ENCODE assay signal across 15 cellular contexts in the genomic region with DNA sequence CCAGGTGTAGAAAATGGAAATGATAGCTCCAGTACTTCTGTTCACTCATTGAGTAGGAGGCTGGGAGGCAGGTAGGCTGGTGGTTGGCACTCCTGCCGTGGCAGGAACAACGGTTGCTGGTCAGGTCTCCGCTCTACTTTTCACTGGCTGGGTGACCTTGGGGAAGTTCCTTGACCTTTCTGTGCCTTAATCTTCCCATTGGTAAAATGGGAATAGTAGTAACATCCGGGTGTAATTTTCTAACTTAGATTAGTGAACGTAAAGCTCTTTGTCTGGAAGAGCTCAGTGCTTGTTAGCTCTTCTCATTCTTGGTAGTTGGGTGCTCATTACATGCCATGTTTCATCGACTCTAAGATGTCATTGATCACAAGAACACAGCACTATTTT. TPM values are rescaled to one million over a fixed set of nuclear protein-coding genes. Genes with fewer than 3 reads are reported as not detected.
DNase-seq lines count a peak whose midpoint lies in the region; ATAC-seq and TF ChIP-seq lines count a peak whose summit lies in the region.
"Had no signal": no experiment of that assay in that cellular context is flagged by ENCODE, and none has a peak within 500 bp of the region (broad histone marks: within the 10 kb centered on the region; RNA-seq: fewer than 3 reads in every experiment).

No MANE protein-coding gene starts in this region.

- H3K4me3 ChIP-seq in muscle layer of duodenum (ENCODE audit: low read depth in 1 of 2, low read length in 2 of 2) = no peak overlapping the region
- H3K4me3 ChIP-seq in tibial nerve = no peak overlapping the region
- H3K4me3 ChIP-seq: GM12878, PC-9, SK-N-MC had no signal

- no peaks in the 10 kb centered on the region for H3K9me3 Mint-ChIP-seq in activated naive CD4-positive, alpha-beta T cell treated with anti-CD3 and anti-CD28 coated beads, Interleukin-2, amount 50 U/mL, for 72 hours
- H3K9me3 Mint-ChIP-seq in WTC11 = no peaks in the 10 kb centered on the region

- TF ChIP-seq EP300 in tibial nerve (IDR thresholded peaks at IDR 0.05) = no peak

- CTCF ChIA-PET in WTC11 (lab: Charles Lee) = interaction anchor here (0.8 to 1.8 kb wide), 19 partner anchors 9 to 226 kb away, joined by 3 to 12 read pairs (median 4); no protein-coding TSS in a partner anchor

- 79 to 80% methylated on average over 6 of the region's 6 CpGs for WGBS in tibial nerve, 2 donors

- no peak for ATAC-seq in activated naive CD4-positive, alpha-beta T cell treated with anti-CD3 and anti-CD28 coated beads, Interleukin-2, amount 50 U/mL, for 72 hours
- ATAC-seq in WTC11 = no peak

- peak overlapping the region; percentile 31 for H3K27ac ChIP-seq in muscle layer of duodenum (ENCODE audit: low read length)
- H3K27ac ChIP-seq in tibial nerve = no peak overlapping the region
- H3K27ac ChIP-seq: 22Rv1, SK-N-MC had no signal

- POLR2A ChIA-PET in WTC11 (lab: Charles Lee) = no interaction called here

- no peaks in the 10 kb centered on the region for H3K27me3 Mint-ChIP-seq in WTC11 (ENCODE audit: low read depth)
- H3K27me3 Mint-ChIP-seq: B cell had no signal

- no peak for TF ChIP-seq POLR2A in tibial nerve (IDR thresholded peaks at IDR 0.05)

- peaks cover 10 to 12% of the 10 kb centered on the region in 2 donors for H3K4me1 ChIP-seq in muscle layer of duodenum (ENCODE audit: control insufficient read depth in 1 of 2, insufficient read depth in 2 of 2, low read length in 2 of 2)
- peaks cover 0 to 19% (median 10%) of the 10 kb centered on the region in 4 donors for H3K4me1 ChIP-seq in tibial nerve

- TF ChIP-seq CTCF in WTC11 (IDR thresholded peaks at IDR 0.05) (no peak), tibial nerve (IDR thresholded peaks at IDR 0.05) (no peak)

- H3K27me3 ChIP-seq in muscle layer of duodenum (ENCODE audit: low read depth, low read length) (no peaks in the 10 kb centered on the region), tibial nerve (no peaks in the 10 kb centered on the region)

- no peak overlapping the region for H3K4me3 Mint-ChIP-seq in WTC11
- H3K4me3 Mint-ChIP-seq: B cell had no signal

- H3K36me3 ChIP-seq in muscle layer of duodenum (ENCODE audit: control insufficient read depth in 1 of 2, insufficient read depth in 2 of 2, low read length in 2 of 2) (no peaks in the 10 kb centered on the region), tibial nerve (no peaks in the 10 kb centered on the region)

- no peaks in the 10 kb centered on the region for H3K9me3 ChIP-seq in muscle layer of duodenum (ENCODE audit: control insufficient read depth in 1 of 2, low read length in 2 of 2)
- no peaks in the 10 kb centered on the region for H3K9me3 ChIP-seq in tibial nerve

- H3K36me3 Mint-ChIP-seq in activated naive CD4-positive, alpha-beta T cell treated with anti-CD3 and anti-CD28 coated beads, Interleukin-2, amount 50 U/mL, for 72 hours = peaks cover 0 to 4% of the 10 kb centered on the region in 2 donors
- no peaks in the 10 kb centered on the region for H3K36me3 Mint-ChIP-seq in WTC11

- DNase-seq in activated naive CD4-positive, alpha-beta T cell treated with anti-CD3 and anti-CD28 coated beads, Interleukin-2, amount 50 U/mL, for 72 hours (ENCODE audit: low spot score in 2 of 2) = no peak
- no peak for DNase-seq in activated naive CD4-positive, alpha-beta T cell treated with Interleukin-2 at 50 U/mL for 16 hours
- DNase-seq in WTC11 (ENCODE audit: low spot score) = no peak
- no peak for DNase-seq in NCI-H82 treated with DMSO at 0.1 percent for 48 hours (lab: John Stamatoyannopoulos, UW; ENCODE audit: unreplicated experiment)
- no peak for DNase-seq in tibial nerve (ENCODE audit: low spot score in 2 of 2)
- DNase-seq in DMS 273 treated with DMSO at 0.1 percent for 48 hours (lab: John Stamatoyannopoulos, UW) = no peak
- no peak for DNase-seq in NCI-H187 treated with DMSO at 0.1 percent for 48 hours (lab: John Stamatoyannopoulos, UW)
- DNase-seq: NCI-H1092 treated with DMSO at 0.1 percent for 48 hours, NCI-H1694 had no signal

- H3K27ac Mint-ChIP-seq in activated naive CD4-positive, alpha-beta T cell treated with anti-CD3 and anti-CD28 coated beads, Interleukin-2, amount 50 U/mL, for 72 hours = peak overlapping the region; percentile 7 to 75
- H3K27ac Mint-ChIP-seq in WTC11 = peak overlapping the region; percentile 19; the same call in 1 of the 2 replicates
- H3K27ac Mint-ChIP-seq: B cell had no signal

- H3K4me1 Mint-ChIP-seq in WTC11 = peaks cover 6% of the 10 kb centered on the region

TF ChIP-seq in WTC11, 78 proteins besides CTCF, POLR2A, EP300 and RAD21:
- TF ChIP-seq FOXJ3 (CRISPR knock-in tag; IDR thresholded peaks at IDR 0.05; ENCODE audit: borderline replicate concordance) (no peak), IRF2 (CRISPR knock-in tag; IDR thresholded peaks at IDR 0.05; ENCODE audit: borderline replicate concordance, low read depth) (no peak), ZNF263 (CRISPR knock-in tag; IDR thresholded peaks at IDR 0.05; ENCODE audit: low read depth) (no peak), SMAD4 (CRISPR knock-in tag; IDR thresholded peaks at IDR 0.05) (no peak), TEAD1 (CRISPR knock-in tag; IDR thresholded peaks at IDR 0.05) (no peak), ZNF219 (CRISPR knock-in tag; IDR thresholded peaks at IDR 0.05; ENCODE audit: borderline replicate concordance) (no peak), ESRRA (CRISPR knock-in tag; IDR thresholded peaks at IDR 0.05; ENCODE audit: borderline replicate concordance) (no peak), JUN (CRISPR knock-in tag; IDR thresholded peaks at IDR 0.05) (no peak), FOXP1 (CRISPR knock-in tag; IDR thresholded peaks at IDR 0.05; ENCODE audit: borderline replicate concordance) (no peak), NR3C1 (CRISPR knock-in tag; conservative IDR thresholded peaks at IDR 0.05; ENCODE audit: low read depth) (no peak)
- TF ChIP-seq, protein P1, sequence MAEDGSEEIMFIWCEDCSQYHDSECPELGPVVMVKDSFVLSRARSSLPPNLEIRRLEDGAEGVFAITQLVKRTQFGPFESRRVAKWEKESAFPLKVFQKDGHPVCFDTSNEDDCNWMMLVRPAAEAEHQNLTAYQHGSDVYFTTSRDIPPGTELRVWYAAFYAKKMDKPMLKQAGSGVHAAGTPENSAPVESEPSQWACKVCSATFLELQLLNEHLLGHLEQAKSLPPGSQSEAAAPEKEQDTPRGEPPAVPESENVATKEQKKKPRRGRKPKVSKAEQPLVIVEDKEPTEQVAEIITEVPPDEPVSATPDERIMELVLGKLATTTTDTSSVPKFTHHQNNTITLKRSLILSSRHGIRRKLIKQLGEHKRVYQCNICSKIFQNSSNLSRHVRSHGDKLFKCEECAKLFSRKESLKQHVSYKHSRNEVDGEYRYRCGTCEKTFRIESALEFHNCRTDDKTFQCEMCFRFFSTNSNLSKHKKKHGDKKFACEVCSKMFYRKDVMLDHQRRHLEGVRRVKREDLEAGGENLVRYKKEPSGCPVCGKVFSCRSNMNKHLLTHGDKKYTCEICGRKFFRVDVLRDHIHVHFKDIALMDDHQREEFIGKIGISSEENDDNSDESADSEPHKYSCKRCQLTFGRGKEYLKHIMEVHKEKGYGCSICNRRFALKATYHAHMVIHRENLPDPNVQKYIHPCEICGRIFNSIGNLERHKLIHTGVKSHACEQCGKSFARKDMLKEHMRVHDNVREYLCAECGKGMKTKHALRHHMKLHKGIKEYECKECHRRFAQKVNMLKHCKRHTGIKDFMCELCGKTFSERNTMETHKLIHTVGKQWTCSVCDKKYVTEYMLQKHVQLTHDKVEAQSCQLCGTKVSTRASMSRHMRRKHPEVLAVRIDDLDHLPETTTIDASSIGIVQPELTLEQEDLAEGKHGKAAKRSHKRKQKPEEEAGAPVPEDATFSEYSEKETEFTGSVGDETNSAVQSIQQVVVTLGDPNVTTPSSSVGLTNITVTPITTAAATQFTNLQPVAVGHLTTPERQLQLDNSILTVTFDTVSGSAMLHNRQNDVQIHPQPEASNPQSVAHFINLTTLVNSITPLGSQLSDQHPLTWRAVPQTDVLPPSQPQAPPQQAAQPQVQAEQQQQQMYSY (CRISPR knock-in tag; IDR thresholded peaks at IDR 0.05) = no peak
- TF ChIP-seq, protein P2, sequence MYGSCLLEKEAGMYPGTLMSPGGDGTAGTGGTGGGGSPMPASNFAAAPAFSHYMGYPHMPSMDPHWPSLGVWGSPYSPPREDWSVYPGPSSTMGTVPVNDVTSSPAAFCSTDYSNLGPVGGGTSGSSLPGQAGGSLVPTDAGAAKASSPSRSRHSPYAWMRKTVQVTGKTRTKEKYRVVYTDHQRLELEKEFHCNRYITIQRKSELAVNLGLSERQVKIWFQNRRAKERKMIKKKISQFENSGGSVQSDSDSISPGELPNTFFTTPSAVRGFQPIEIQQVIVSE (CRISPR knock-in tag; IDR thresholded peaks at IDR 0.05; ENCODE audit: borderline replicate concordance) = no peak

RNA-seq across cellular contexts. Expression of a gene that starts 45.8 kb away (rescaled TPM):
- 10 to 100 TPM; 17.5 to 34.2 TPM for total RNA-seq in activated naive CD4-positive, alpha-beta T cell treated with anti-CD3 and anti-CD28 coated beads, Interleukin-2, amount 50 U/mL, for 72 hours
- 107 to 127 TPM (median 107 TPM) in 3 replicates for total RNA-seq in WTC11 (2021)
- total RNA-seq in tibial nerve = 100 to 1,000 TPM; 265 to 345 (median 277) TPM
